In the genomic region with DNA sequence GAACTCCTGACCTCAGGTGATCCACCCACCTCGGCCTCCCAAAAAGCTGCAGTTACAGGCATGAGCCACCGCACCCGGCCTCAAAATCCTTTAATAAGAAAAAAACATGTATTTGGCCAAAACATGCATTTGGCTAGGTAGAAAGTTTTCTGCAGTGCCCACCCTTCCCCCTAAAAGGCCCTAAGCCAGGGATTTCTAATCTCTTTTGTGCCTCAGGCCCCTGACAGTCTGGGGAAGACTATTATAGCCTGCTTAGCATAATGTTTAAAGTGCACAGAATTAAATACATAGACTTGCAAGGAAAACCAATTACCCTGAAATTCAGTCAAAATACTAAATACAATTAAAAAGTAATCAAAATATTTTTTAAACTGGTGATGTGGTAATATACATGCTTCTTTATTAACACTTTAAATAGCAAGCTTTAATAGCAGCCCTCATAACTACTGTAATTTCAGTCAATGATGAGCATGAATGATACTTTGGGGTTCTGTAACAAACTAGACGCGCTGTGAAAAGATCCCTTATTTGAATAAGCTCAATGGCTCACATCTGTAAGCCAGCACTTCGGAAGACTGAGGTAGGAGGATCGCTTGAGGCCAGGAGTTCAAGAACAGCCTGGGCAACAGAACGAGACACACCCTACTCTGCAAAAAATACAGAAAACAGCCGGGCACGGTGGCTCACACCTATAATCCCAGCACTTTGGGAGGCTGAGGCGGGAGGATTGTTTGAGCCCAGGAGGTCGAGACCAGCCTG, we compare ENCODE assay signal across 24 cellular contexts. TPM values are rescaled to one million over a fixed set of nuclear protein-coding genes. Genes with fewer than 3 reads are reported as not detected.
A peak's percentile ranks its signal among the peaks of the same experiment; 100 is the strongest.
DNase-seq lines count a peak whose midpoint lies in the region; ATAC-seq and TF ChIP-seq lines count a peak whose summit lies in the region.
"Had no signal": no experiment of that assay in that cellular context is flagged by ENCODE, and none has a peak within 500 bp of the region (broad histone marks: within the 10 kb centered on the region; RNA-seq: fewer than 3 reads in every experiment).

No MANE protein-coding gene starts in this region.

- no peak overlapping the region for H3K4me3 Mint-ChIP-seq in glutamatergic neuron (ENCODE audit: unreplicated experiment)

- no peak for ATAC-seq in GM19035 (IDR thresholded peaks at IDR 0.05; ENCODE audit: unreplicated experiment)
- ATAC-seq: SK-N-SH treated with all-trans-retinoic acid at 6 μM for 48 hours had no signal

- peaks cover 2% of the 10 kb centered on the region for H3K9me3 Mint-ChIP-seq in glutamatergic neuron (ENCODE audit: unreplicated experiment)

- H3K27ac Mint-ChIP-seq in glutamatergic neuron (ENCODE audit: unreplicated experiment): no peak overlapping the region

- no peaks in the 10 kb centered on the region for H3K36me3 Mint-ChIP-seq in glutamatergic neuron (ENCODE audit: unreplicated experiment)

- no peaks in the 10 kb centered on the region for H3K4me1 Mint-ChIP-seq in glutamatergic neuron (ENCODE audit: low read depth, unreplicated experiment)

- peak; percentile 6 for TF ChIP-seq CTCF in GM12873 (IDR thresholded peaks at IDR 0.05; ENCODE audit: insufficient read depth, low read depth, low read length, missing control alignments)
- TF ChIP-seq CTCF in glutamatergic neuron (IDR thresholded peaks at IDR 0.05; ENCODE audit: partially characterized antibody, unreplicated experiment): peak; percentile 25

- DNase-seq in NCI-H82 treated with DMSO at 0.1 percent for 48 hours (lab: John Stamatoyannopoulos, UW; ENCODE audit: unreplicated experiment) (peak; percentile 53), glutamatergic neuron (no peak), AG08395 (ENCODE audit: low spot score) (no peak), NCI-H2196 treated with DMSO at 0.1 percent for 48 hours (lab: John Stamatoyannopoulos, UW; ENCODE audit: unreplicated experiment) (no peak), anterior cingulate cortex (lab: John Stamatoyannopoulos, UW) (no peak)
- DNase-seq: ACHN; AML-193; DMS 273 treated with DMSO at 0.1 percent for 48 hours; DND-41; IMR-90; NCI-H1048; NCI-H1436 treated with DMSO at 0.1 percent for 48 hours; NCI-H2029 treated with DMSO at 0.1 percent for 48 hours; NCI-H2171; NCI-H446; NCI-H526 treated with DMSO at 0.1 percent for 48 hours; NK-92 treated with Interleukin-12 subunit alpha and Interleukin-12 subunit beta, amount 100 ng/mL, for 24 hours; OCI-M1; SHP77; T-helper 1 cell had no signal

- H3K27me3 Mint-ChIP-seq in glutamatergic neuron (ENCODE audit: unreplicated experiment): peaks cover 11% of the 10 kb centered on the region

RNA-seq across cellular contexts. Expression of a gene that starts 29.9 kb away (rescaled TPM):
- not detected for total RNA-seq in glutamatergic neuron (ENCODE audit: unreplicated experiment)
- total RNA-seq: IMR-90, MCF 10A had no signal

RNA-seq across cellular contexts. Expression of a gene that starts 39.7 kb away (rescaled TPM):
- total RNA-seq in glutamatergic neuron (ENCODE audit: unreplicated experiment): 11.6 TPM
